Comparison of ENCODE assay signal across 33 cellular contexts in genomic region chr7:49926720-49927119, GRCh38.
"Had no signal": no experiment of that assay in that cellular context is flagged by ENCODE, and none has a peak within 500 bp of the region (broad histone marks: within the 10 kb centered on the region; RNA-seq: fewer than 3 reads in every experiment).

No MANE protein-coding gene starts in this region.

- H3K36me3 Mint-ChIP-seq: T-cell had no signal

- H3K4me3 Mint-ChIP-seq: activated B cell treated with CpG ODN at 0.5 μM for 24 hours; activated CD4-positive, alpha-beta memory T cell treated with anti-CD3 and anti-CD28 coated beads for 36 hours; activated CD4-positive, alpha-beta T cell treated with anti-CD3 and anti-CD28 coated beads, Interleukin-2, amount 10 ng/mL, durations not matched to agents 24 days and 14 days; activated CD8-positive, alpha-beta T cell treated with anti-CD3 and anti-CD28 coated beads for 36 hours; activated naive CD4-positive, alpha-beta T cell treated with anti-CD3 and anti-CD28 coated beads for 36 hours; activated naive CD8-positive, alpha-beta T cell treated with anti-CD3 and anti-CD28 coated beads for 36 hours; activated T-cell treated with anti-CD3 and anti-CD28 coated beads, Interleukin-2, amount 50 U/mL, for 4 hours; activated T-cell treated with anti-CD3 and anti-CD28 coated beads, Interleukin-2, amount 50 U/mL, for 72 hours; activated T-helper 1 cell treated with anti-CD3 and anti-CD28 coated beads, Interleukin-12 subunit alpha, Interleukin-12 subunit beta, Interleukin-2, Interleukin-4 antibody, amounts not matched to agents 30 ng/mL and 10 ng/mL and 1 ng/mL, durations not matched to agents 14 hours and 24 hours and 36 hours; activated T-helper 17 cell treated with anti-CD3 and anti-CD28 coated beads, Interleukin-2, amount 50 U/mL, for 72 hours; central memory CD8-positive, alpha-beta T cell; T-cell; T-helper 1 cell treated with Interleukin-12 subunit alpha and Interleukin-12 subunit beta and Interleukin-4 antibody, amounts not matched to agents 30 μg/mL and 1 μg/mL, for 36 hours; T-helper 2 cell treated with Interferon-gamma antibody and Interleukin-4, amounts not matched to agents 5 μg/mL and 100 μg/mL, for 36 hours had no signal

- H3K27me3 Mint-ChIP-seq: activated B cell treated with CpG ODN at 0.5 μM for 24 hours; activated CD4-positive, alpha-beta memory T cell treated with anti-CD3 and anti-CD28 coated beads for 36 hours; activated CD4-positive, alpha-beta T cell treated with anti-CD3 and anti-CD28 coated beads, Interleukin-2, amount 10 ng/mL, durations not matched to agents 24 days and 14 days; activated CD8-positive, alpha-beta T cell treated with anti-CD3 and anti-CD28 coated beads for 36 hours; activated naive CD8-positive, alpha-beta T cell treated with anti-CD3 and anti-CD28 coated beads for 36 hours; activated T-helper 17 cell treated with anti-CD3 and anti-CD28 coated beads, Interleukin-2, amount 50 U/mL, for 72 hours; central memory CD8-positive, alpha-beta T cell had no signal

- H3K27ac Mint-ChIP-seq: activated B cell treated with CpG ODN at 0.5 μM for 24 hours; activated CD4-positive, alpha-beta memory T cell treated with anti-CD3 and anti-CD28 coated beads for 36 hours; activated CD4-positive, alpha-beta T cell treated with anti-CD3 and anti-CD28 coated beads, Interleukin-2, amount 10 ng/mL, durations not matched to agents 24 days and 14 days; activated CD8-positive, alpha-beta T cell treated with anti-CD3 and anti-CD28 coated beads for 36 hours; activated naive CD4-positive, alpha-beta T cell treated with anti-CD3 and anti-CD28 coated beads for 36 hours; activated naive CD8-positive, alpha-beta T cell treated with anti-CD3 and anti-CD28 coated beads for 36 hours; activated T-cell treated with anti-CD3 and anti-CD28 coated beads, Interleukin-2, amount 50 U/mL, for 72 hours; activated T-helper 1 cell treated with anti-CD3 and anti-CD28 coated beads, Interleukin-12 subunit alpha, Interleukin-12 subunit beta, Interleukin-2, Interleukin-4 antibody, amounts not matched to agents 30 ng/mL and 10 ng/mL and 1 ng/mL, durations not matched to agents 14 hours and 24 hours and 36 hours; activated T-helper 17 cell treated with anti-CD3 and anti-CD28 coated beads, Interleukin-2, amount 50 U/mL, for 72 hours; T-cell; T-helper 1 cell treated with Interleukin-12 subunit alpha and Interleukin-12 subunit beta and Interleukin-4 antibody, amounts not matched to agents 30 μg/mL and 1 μg/mL, for 36 hours; T-helper 2 cell treated with Interferon-gamma antibody and Interleukin-4, amounts not matched to agents 5 μg/mL and 100 μg/mL, for 36 hours had no signal

- DNase-seq: activated B cell treated with CpG ODN at 0.5 μM for 24 hours; activated CD4-positive, alpha-beta memory T cell treated with anti-CD3 and anti-CD28 coated beads for 36 hours; activated CD4-positive, alpha-beta T cell treated with anti-CD3 and anti-CD28 coated beads for 4 hours; activated CD4-positive, alpha-beta T cell treated with anti-CD3 and anti-CD28 coated beads, Interleukin-2, amount 10 ng/mL, durations not matched to agents 24 days and 14 days; activated CD4-positive, alpha-beta T cell treated with anti-CD3 and anti-CD28 coated beads, Interleukin-2, amount 50 U/mL, for 1 hour; activated CD4-positive, alpha-beta T cell treated with anti-CD3 and anti-CD28 coated beads, Interleukin-2, amount 50 U/mL, for 4 hours; activated CD4-positive, CD25-positive, alpha-beta regulatory T cell treated with anti-CD3 and anti-CD28 coated beads, Interleukin-2, amount 50 U/mL, for 72 hours; activated CD8-positive, alpha-beta memory T cell treated with anti-CD3 and anti-CD28 coated beads, Interleukin-2, amount 50 U/mL, for 4 hours; activated CD8-positive, alpha-beta T cell treated with anti-CD3 and anti-CD28 coated beads for 36 hours; activated effector memory CD4-positive, alpha-beta T cell treated with anti-CD3 and anti-CD28 coated beads, Interleukin-2, amount 50 U/mL, for 16 hours; activated gamma-delta T cell treated with Interleukin-2 at 50 U/mL for 16 hours; activated naive CD4-positive, alpha-beta T cell; activated naive CD4-positive, alpha-beta T cell treated with anti-CD3 and anti-CD28 coated beads for 36 hours; activated naive CD4-positive, alpha-beta T cell treated with anti-CD3 and anti-CD28 coated beads, Interleukin-2, amount 50 U/mL, for 16 hours; activated naive CD8-positive, alpha-beta T cell treated with anti-CD3 and anti-CD28 coated beads for 36 hours; activated T-cell treated with anti-CD3 and anti-CD28 coated beads for 4 hours; activated T-cell treated with anti-CD3 and anti-CD28 coated beads, Interleukin-2, amount 50 U/mL, for 1 hour; activated T-cell treated with anti-CD3 and anti-CD28 coated beads, Interleukin-2, amount 50 U/mL, for 4 hours; activated T-cell treated with anti-CD3 and anti-CD28 coated beads, Interleukin-2, amount 50 U/mL, for 72 hours; adrenal gland; amniotic stem cell; aorta; body of pancreas; brain microvascular endothelial cell; T-cell; T-helper 2 cell; T-helper 9 cell had no signal

- ATAC-seq: activated CD8-positive, alpha-beta T cell treated with anti-CD3 and anti-CD28 coated beads for 36 hours; activated naive CD4-positive, alpha-beta T cell treated with anti-CD3 and anti-CD28 coated beads, Interleukin-2, amount 50 U/mL, for 72 hours; activated T-cell treated with anti-CD3 and anti-CD28 coated beads, Interleukin-2, amount 50 U/mL, for 4 hours; activated T-cell treated with anti-CD3 and anti-CD28 coated beads, Interleukin-2, amount 50 U/mL, for 72 hours; activated T-helper 17 cell treated with anti-CD3 and anti-CD28 coated beads, Interleukin-2, amount 50 U/mL, for 72 hours; body of pancreas; T-cell had no signal

- H3K4me1 Mint-ChIP-seq: activated B cell treated with CpG ODN at 0.5 μM for 24 hours; activated CD4-positive, alpha-beta T cell treated with anti-CD3 and anti-CD28 coated beads, Interleukin-2, amount 10 ng/mL, durations not matched to agents 24 days and 14 days; activated naive CD8-positive, alpha-beta T cell treated with anti-CD3 and anti-CD28 coated beads for 36 hours; activated T-helper 17 cell treated with anti-CD3 and anti-CD28 coated beads, Interleukin-2, amount 50 U/mL, for 72 hours; central memory CD8-positive, alpha-beta T cell; T-cell had no signal
